In genomic region chr7:22159341-22159740, GRCh38 we compare ENCODE assay signal across 25 cellular contexts.
A peak's percentile ranks its signal among the peaks of the same experiment; 100 is the strongest.
DNase-seq lines count a peak whose midpoint lies in the region; ATAC-seq, FAIRE-seq and TF ChIP-seq lines count a peak whose summit lies in the region.
"Had no signal": no experiment of that assay in that cellular context is flagged by ENCODE, and none has a peak within 500 bp of the region (broad histone marks: within the 10 kb centered on the region; RNA-seq: fewer than 3 reads in every experiment).

No MANE protein-coding gene starts in this region.

- H3K4me1 ChIP-seq in parathyroid adenoma (peaks cover 55% of the 10 kb centered on the region), upper lobe of left lung (peaks cover 0 to 7% (median under 1%) of the 10 kb centered on the region in 4 donors)
- H3K4me1 ChIP-seq: A549 had no signal

- H3K9me3 ChIP-seq in parathyroid adenoma (ENCODE audit: control insufficient read depth, low read length) = no peaks in the 10 kb centered on the region
- H3K9me3 ChIP-seq in upper lobe of left lung = no peaks in the 10 kb centered on the region
- H3K9me3 ChIP-seq: A549; BE2C; BLaER1 treated with 17β-estradiol and CSF1 and Interleukin-3, amounts not matched to agents 10 nM and 100 nM had no signal

- peak; percentile 56 for ATAC-seq in activated T-helper 17 cell treated with anti-CD3 and anti-CD28 coated beads, Interleukin-2, amount 50 U/mL, for 72 hours (replicated peaks)
- no peak for ATAC-seq in upper lobe of left lung (ENCODE audit: low FRiP score in 2 of 2)
- ATAC-seq: A549, GM23338, HCT116 had no signal

- H3K36me3 ChIP-seq in parathyroid adenoma (ENCODE audit: control insufficient read depth, insufficient read depth, low read length) = no peaks in the 10 kb centered on the region
- H3K36me3 ChIP-seq in upper lobe of left lung = peaks cover 5 to 86% (median 20%) of the 10 kb centered on the region in 4 donors

- no peaks in the 10 kb centered on the region for H3K4me1 Mint-ChIP-seq in activated T-helper 17 cell treated with anti-CD3 and anti-CD28 coated beads, Interleukin-2, amount 50 U/mL, for 72 hours
- H3K4me1 Mint-ChIP-seq in Calu3 (ENCODE audit: low read depth, unreplicated experiment) = no peaks in the 10 kb centered on the region
- H3K4me1 Mint-ChIP-seq: CD14-positive monocyte had no signal

- peak overlapping the region; percentile 7 for H3K9ac ChIP-seq in parathyroid adenoma
- H3K9ac ChIP-seq: BLaER1 treated with 17β-estradiol and CSF1 and Interleukin-3, amounts not matched to agents 10 nM and 100 nM had no signal

- peak; percentile 53 for FAIRE-seq in D721Med (lab: Jason Lieb, UNC)
- FAIRE-seq: A549, GM12891 had no signal

- H3K4me3 ChIP-seq in parathyroid adenoma (ENCODE audit: low read depth, low read length) (no peak overlapping the region), upper lobe of left lung (no peak overlapping the region)
- H3K4me3 ChIP-seq: A549; BLaER1 treated with 17β-estradiol and CSF1 and Interleukin-3, amounts not matched to agents 10 nM and 100 nM; GM23338 had no signal

- no peak overlapping the region for H2AFZ ChIP-seq in parathyroid adenoma
- H2AFZ ChIP-seq: GM23338 had no signal

- TF ChIP-seq CTCF in D721Med (IDR thresholded peaks at IDR 0.05; ENCODE audit: insufficient read depth, missing control alignments) = no peak
- no peak for TF ChIP-seq CTCF in parathyroid adenoma (IDR thresholded peaks at IDR 0.05)
- TF ChIP-seq CTCF in upper lobe of left lung (IDR thresholded peaks at IDR 0.05) = no peak
- no peak for TF ChIP-seq CTCF in GM13976 (IDR thresholded peaks at IDR 0.05; ENCODE audit: borderline replicate concordance, control extremely low read depth, extremely low read depth, insufficient read depth, missing control alignments)
- no peak for TF ChIP-seq CTCF in Calu3 (IDR thresholded peaks at IDR 0.05; ENCODE audit: unreplicated experiment)

- no peak overlapping the region for H3K4me2 ChIP-seq in parathyroid adenoma (ENCODE audit: low read length)
- H3K4me2 ChIP-seq: A549; BLaER1 treated with 17β-estradiol and CSF1 and Interleukin-3, amounts not matched to agents 10 nM and 100 nM; GM23338 had no signal

- H3K27ac Mint-ChIP-seq in activated T-helper 17 cell treated with anti-CD3 and anti-CD28 coated beads, Interleukin-2, amount 50 U/mL, for 72 hours = no peak overlapping the region
- no peak overlapping the region for H3K27ac Mint-ChIP-seq in Calu3 (ENCODE audit: unreplicated experiment)
- H3K27ac Mint-ChIP-seq: CD14-positive monocyte; CD4-positive, alpha-beta T cell; CD8-positive, alpha-beta memory T cell; GM23338; H9 had no signal

- no peaks in the 10 kb centered on the region for H3K9me3 Mint-ChIP-seq in activated T-helper 17 cell treated with anti-CD3 and anti-CD28 coated beads, Interleukin-2, amount 50 U/mL, for 72 hours
- H3K9me3 Mint-ChIP-seq in Calu3 (ENCODE audit: low read depth, unreplicated experiment) = no peaks in the 10 kb centered on the region
- H3K9me3 Mint-ChIP-seq: CD4-positive, alpha-beta T cell; CD8-positive, alpha-beta memory T cell; GM23338; H9 had no signal

- no TSS peak for BruUV-seq in Calu3 (replicated peaks; lab: Mats Ljungman, UMichigan)

- peaks cover 22% of the 10 kb centered on the region for H3K27me3 Mint-ChIP-seq in activated T-helper 17 cell treated with anti-CD3 and anti-CD28 coated beads, Interleukin-2, amount 50 U/mL, for 72 hours
- no peaks in the 10 kb centered on the region for H3K27me3 Mint-ChIP-seq in Calu3 (ENCODE audit: unreplicated experiment)

- in situ Hi-C loops in GM13976 (cut with MboI; ENCODE audit: low sequenced_read_pairs, unreplicated experiment) = no loop called here

- intact Hi-C loops in Calu3 (cut with micrococcal nuclease; ENCODE audit: unreplicated experiment) = no loop called here

- H3K36me3 Mint-ChIP-seq in activated T-helper 17 cell treated with anti-CD3 and anti-CD28 coated beads, Interleukin-2, amount 50 U/mL, for 72 hours (ENCODE audit: low read depth) = no peaks in the 10 kb centered on the region
- no peaks in the 10 kb centered on the region for H3K36me3 Mint-ChIP-seq in Calu3 (ENCODE audit: insufficient read depth, unreplicated experiment)
- H3K36me3 Mint-ChIP-seq: CD14-positive monocyte; CD8-positive, alpha-beta memory T cell had no signal

- no peak for TF ChIP-seq EP300 in upper lobe of left lung (IDR thresholded peaks at IDR 0.05)

- no peak overlapping the region for H3K4me3 Mint-ChIP-seq in activated T-helper 17 cell treated with anti-CD3 and anti-CD28 coated beads, Interleukin-2, amount 50 U/mL, for 72 hours
- no peak overlapping the region for H3K4me3 Mint-ChIP-seq in Calu3 (ENCODE audit: low read depth, unreplicated experiment)
- H3K4me3 Mint-ChIP-seq: CD14-positive monocyte; CD4-positive, alpha-beta T cell; CD8-positive, alpha-beta memory T cell; GM23338; H9 had no signal

- H3K79me2 ChIP-seq in parathyroid adenoma = peaks cover 50% of the 10 kb centered on the region

- TF ChIP-seq POLR2A in upper lobe of left lung (IDR thresholded peaks at IDR 0.05) = no peak

- CTCF ChIA-PET in Calu3 (lab: Charles Lee) = no interaction called here

- 43% methylated on average over 2 of the region's 2 CpGs for WGBS in upper lobe of left lung, 2 donors

- H3K27me3 ChIP-seq in parathyroid adenoma (ENCODE audit: control insufficient read depth, insufficient read depth, low read length) = no peaks in the 10 kb centered on the region
- no peaks in the 10 kb centered on the region for H3K27me3 ChIP-seq in upper lobe of left lung
- H3K27me3 ChIP-seq: BE2C; BLaER1 treated with 17β-estradiol and CSF1 and Interleukin-3, amounts not matched to agents 10 nM and 100 nM had no signal

- DNase-seq in D721Med (ENCODE audit: insufficient read length, low spot score) (no peak), upper lobe of left lung (no peak), GM13976 (ENCODE audit: low spot score) (no peak), Calu3 (no peak), NCI-H82 (lab: John Stamatoyannopoulos, UW) (no peak)
- DNase-seq: 8988T; ACHN; AML-193; BE2C; CD4-positive, alpha-beta T cell; CD8-positive, alpha-beta memory T cell; DMS 273 treated with DMSO at 0.1 percent for 48 hours; DMS79; EL; GDM1; H9 had no signal

- H3K27ac ChIP-seq in cingulate gyrus (ENCODE audit: low read depth, low read length) = peak overlapping the region; percentile 29
- H3K27ac ChIP-seq in parathyroid adenoma = peak overlapping the region; percentile 84
- no peak overlapping the region for H3K27ac ChIP-seq in upper lobe of left lung
- H3K27ac ChIP-seq: A549; BLaER1 treated with 17β-estradiol and CSF1 and Interleukin-3, amounts not matched to agents 10 nM and 100 nM had no signal

Comparison
In these comparisons a context has a peak if more than half of its experiments do, and no peak if none do; other contexts are left out.
1. H3K27ac ChIP-seq: peak in cingulate gyrus (single experiment) and parathyroid adenoma (single experiment); none in upper lobe of left lung (0 of 4).